28 cellular contexts compared by ENCODE assay signal in the genomic region with DNA sequence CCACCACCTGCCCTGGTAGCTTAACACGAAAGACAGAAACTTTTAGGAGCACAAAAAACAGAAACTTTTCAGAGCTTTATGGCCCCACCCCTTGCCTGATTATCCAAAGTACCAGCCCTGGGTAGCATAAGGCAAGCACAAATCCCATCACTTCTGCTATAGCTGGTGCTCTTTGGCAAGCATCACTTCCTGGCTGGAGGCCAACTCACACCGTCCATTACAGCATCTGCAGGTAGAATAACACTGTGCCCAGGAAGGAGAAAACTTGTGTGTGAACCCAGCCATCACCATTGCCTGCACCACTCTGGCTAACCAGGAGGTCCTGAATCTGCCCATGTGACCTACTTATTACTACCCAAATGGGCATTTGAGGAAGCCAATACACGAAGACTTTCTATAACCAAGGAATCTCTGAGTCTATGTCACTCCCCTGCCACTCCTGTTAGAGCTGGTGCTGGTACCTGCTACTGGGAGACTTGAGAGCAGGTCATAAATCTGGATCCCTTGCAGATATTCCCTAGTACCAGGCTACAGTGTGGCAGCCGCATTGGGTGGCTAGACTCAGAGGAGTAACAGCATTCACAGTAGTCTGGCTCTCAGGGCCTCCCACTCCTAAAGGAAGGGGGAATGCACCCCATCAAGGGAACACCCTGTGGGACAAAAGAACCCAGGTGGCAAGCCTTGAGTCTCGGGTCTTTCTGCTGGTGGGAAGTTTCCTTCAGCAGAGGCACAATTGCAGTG.
DNase-seq lines count a peak whose midpoint lies in the region; ATAC-seq, FAIRE-seq and TF ChIP-seq lines count a peak whose summit lies in the region.
"Had no signal": no experiment of that assay in that cellular context is flagged by ENCODE, and none has a peak within 500 bp of the region (broad histone marks: within the 10 kb centered on the region; RNA-seq: fewer than 3 reads in every experiment).

No MANE protein-coding gene starts in this region.

- TF ChIP-seq EP300 in Ishikawa (IDR thresholded peaks at IDR 0.05; ENCODE audit: borderline replicate concordance) = no peak

- H3K4me3 ChIP-seq in pancreas = no peak overlapping the region
- H3K4me3 ChIP-seq: coronary artery had no signal

- no peaks in the 10 kb centered on the region for H3K36me3 ChIP-seq in pancreas

- intact Hi-C loops in pancreas (cut with DNase I) = no loop called here

- DNase-seq in NCI-H345 (lab: John Stamatoyannopoulos, UW) (peak; percentile 36), NCI-H345 treated with DMSO at 0.1 percent for 48 hours (lab: John Stamatoyannopoulos, UW; ENCODE audit: unreplicated experiment) (no peak), RPMI8226 (peak; percentile 65), pancreas (peak; percentile 36 to 84 (median 71)), HCEC 1CT (no peak), HT-29 (ENCODE audit: low spot score) (no peak)
- DNase-seq: activated CD4-positive, alpha-beta memory T cell treated with anti-CD3 and anti-CD28 coated beads, Interleukin-2, amount 10 ng/mL, durations not matched to agents 7 days and 5 days; activated CD4-positive, alpha-beta T cell treated with anti-CD3 and anti-CD28 coated beads for 1 hour; anterior cingulate cortex; DMS79 treated with DMSO at 0.1 percent for 48 hours; effector memory CD4-positive, alpha-beta T cell; erythroblast; GF-D8; head of caudate nucleus; kidney; NCI-H187; right cardiac atrium; SK-N-SH; stimulated activated CD4-positive, alpha-beta T cell treated with anti-CD3 and anti-CD28 coated beads, Interleukin-2, amount 100 ng/mL, for 24 hours; substantia nigra; T-helper 17 cell had no signal

- H3K9me3 ChIP-seq in pancreas = no peaks in the 10 kb centered on the region
- H3K9me3 ChIP-seq: SK-N-SH had no signal

- TF ChIP-seq CTCF in pancreas (IDR thresholded peaks at IDR 0.05) = no peak

- peak overlapping the region in 2 of 4 donors; percentile 64 to 76 for H3K27ac ChIP-seq in pancreas
- H3K27ac ChIP-seq: coronary artery, KMS-11 had no signal

- FAIRE-seq in pancreas (lab: Jason Lieb, UNC) = no peak
- FAIRE-seq: HTR-8/SVneo, kidney had no signal

- peaks cover 0 to 9% (median 0%) of the 10 kb centered on the region in 3 donors for H3K4me1 ChIP-seq in pancreas

- ATAC-seq in pancreas (peak; percentile 69 to 81 (median 75)), GM18519 (IDR thresholded peaks at IDR 0.05; ENCODE audit: low FRiP score, unreplicated experiment) (no peak)
- ATAC-seq: activated naive CD4-positive, alpha-beta T cell treated with anti-CD3 and anti-CD28 coated beads, Interleukin-2, amount 50 U/mL, for 72 hours; HCT116; right cardiac atrium; T-helper 17 cell had no signal

- 53 to 62% methylated on average over 5 of the region's 5 CpGs for WGBS in pancreas, 2 donors

- H3K27me3 ChIP-seq in pancreas = no peaks in the 10 kb centered on the region

- TF ChIP-seq RAD21 in Ishikawa (IDR thresholded peaks at IDR 0.05; ENCODE audit: low read depth) = no peak

TF ChIP-seq in Ishikawa, 13 proteins besides CTCF, POLR2A, EP300 and RAD21:
- TF ChIP-seq CEBPB (IDR thresholded peaks at IDR 0.05) = no peak
- TF ChIP-seq NFIC (IDR thresholded peaks at IDR 0.05) = peak; percentile 63

Comparison
In these comparisons a context has a peak if more than half of its experiments do, and no peak if none do; other contexts are left out.
1. DNase-seq: peak in NCI-H345 (single experiment), RPMI8226 (single experiment) and pancreas (6 of 6); none in NCI-H345 treated with DMSO at 0.1 percent for 48 hours (single experiment), HCEC 1CT (single experiment) and HT-29 (single experiment).